24 cellular contexts compared by ENCODE assay signal in the genomic region with DNA sequence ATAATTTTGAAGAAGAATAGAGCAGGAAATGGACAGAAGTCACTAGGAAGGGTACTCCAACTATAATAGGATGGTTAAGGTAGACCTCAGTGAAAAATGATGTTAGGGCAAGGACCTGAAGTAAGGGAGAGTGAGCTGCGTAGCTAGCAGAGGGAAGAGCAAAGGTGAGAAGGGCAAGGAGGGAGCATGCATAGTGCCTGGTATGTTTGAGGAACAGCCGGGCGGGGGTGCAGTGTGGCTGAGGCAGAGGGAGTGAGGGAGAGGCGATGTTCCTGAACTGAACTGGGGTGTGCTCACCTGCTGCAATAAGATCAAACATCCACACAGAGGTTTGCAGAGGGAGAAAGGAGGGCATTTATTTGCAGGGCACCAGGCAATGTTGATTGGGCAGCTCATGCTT.
"Had no signal": no experiment of that assay in that cellular context is flagged by ENCODE, and none has a peak within 500 bp of the region (broad histone marks: within the 10 kb centered on the region; RNA-seq: fewer than 3 reads in every experiment).

No MANE protein-coding gene starts in this region.

- H3K27me3 ChIP-seq: sigmoid colon, upper lobe of left lung, uterus had no signal

- H3K4me1 Mint-ChIP-seq: naive B cell had no signal

- H3K27ac ChIP-seq: dorsolateral prefrontal cortex, neutrophil, sigmoid colon, skin epidermis, tibial artery, upper lobe of left lung, uterus had no signal

- H3K36me3 ChIP-seq: neutrophil, sigmoid colon, tibial artery, upper lobe of left lung, uterus had no signal

- H3K4me3 ChIP-seq: dorsolateral prefrontal cortex, lung, sigmoid colon, skin epidermis, tibial artery, upper lobe of left lung, uterus had no signal

- FAIRE-seq: endometrium, frontal cortex, kidney had no signal

- DNase-seq: cortex of kidney; dorsolateral prefrontal cortex; effector CD8-positive, alpha-beta T cell; immature natural killer cell; kidney; left colon; left ventricle myocardium superior; mesenchymal stem cell; midbrain; naive B cell; sigmoid colon; stimulated activated CD4-positive, alpha-beta T cell treated with anti-CD3 and anti-CD28 coated beads, Interleukin-12 subunit alpha, Interleukin-12 subunit beta, amount 100 ng/mL, for 4 hours; stimulated activated CD4-positive, alpha-beta T cell treated with anti-CD3 and anti-CD28 coated beads, Interleukin-2, amount 100 ng/mL, for 48 hours; tibial artery; upper lobe of left lung; uterus had no signal

- H3K4me1 ChIP-seq: upper lobe of left lung, uterus had no signal

- H3K9me3 ChIP-seq: neutrophil, sigmoid colon, tibial artery, upper lobe of left lung, uterus had no signal

- H3K27ac Mint-ChIP-seq: immature natural killer cell; naive B cell; nephron; stimulated activated naive CD8-positive, alpha-beta T cell treated with anti-CD3 and anti-CD28 coated beads, Interleukin-15, Interleukin-2, amounts not matched to agents 100 ng/mL and 50 ng/mL, for 24 hours had no signal

- H3K36me3 Mint-ChIP-seq: immature natural killer cell, naive B cell had no signal

- ATAC-seq: esophagus mucosa, left colon, left ventricle myocardium superior had no signal

- H3K4me3 Mint-ChIP-seq: immature natural killer cell; naive B cell; nephron; stimulated activated naive CD8-positive, alpha-beta T cell treated with anti-CD3 and anti-CD28 coated beads, Interleukin-15, Interleukin-2, amounts not matched to agents 100 ng/mL and 50 ng/mL, for 24 hours had no signal
